ENCODE assay signal across 8 cellular contexts in genomic region chr21:26405735-26406361, GRCh38.
DNase-seq lines count a peak whose midpoint lies in the region; ATAC-seq, FAIRE-seq and TF ChIP-seq lines count a peak whose summit lies in the region.

No MANE protein-coding gene starts in this region.

- H3K27me3 ChIP-seq in ACC112 (ENCODE audit: insufficient read depth, low read length), result no peaks in the 10 kb centered on the region
- H3K27me3 ChIP-seq in body of pancreas, result no peaks in the 10 kb centered on the region

- no peak overlapping the region for H3K27ac ChIP-seq in ACC112 (ENCODE audit: low read depth, low read length)
- no peak overlapping the region for H3K27ac ChIP-seq in body of pancreas

- no peak for TF ChIP-seq POLR2A in lower leg skin (IDR thresholded peaks at IDR 0.05)
- no peak for TF ChIP-seq POLR2A in body of pancreas (IDR thresholded peaks at IDR 0.05)

- H3K36me3 ChIP-seq in ACC112 (ENCODE audit: insufficient read depth, low read length) (no peaks in the 10 kb centered on the region), body of pancreas (replicated peaks in 1 of 2; ENCODE audit: insufficient read depth in 1 of 2, low read depth in 2 of 2) (no peaks in the 10 kb centered on the region)

- H3K27me3 Mint-ChIP-seq in stimulated activated naive CD8-positive, alpha-beta T cell treated with anti-CD3 and anti-CD28 coated beads, Interleukin-15, amount 100 ng/mL, for 72 hours, result no peaks in the 10 kb centered on the region

- DNase-seq in RCC 7860 (ENCODE audit: low spot score) (peak; percentile 83), fibroblast of the conjunctiva (ENCODE audit: low read depth) (peak; percentile 48), lower leg skin (ENCODE audit: low spot score in 2 of 2) (no peak), body of pancreas (no peak)
- DNase-seq in stimulated activated naive CD8-positive, alpha-beta T cell treated with anti-CD3 and anti-CD28 coated beads, Interleukin-15, amount 100 ng/mL, for 72 hours, result no peak

- peaks cover 8% of the 10 kb centered on the region for H3K4me1 Mint-ChIP-seq in stimulated activated naive CD8-positive, alpha-beta T cell treated with anti-CD3 and anti-CD28 coated beads, Interleukin-15, amount 100 ng/mL, for 72 hours

- intact Hi-C loops in lower leg skin (cut with DNase I; ENCODE audit: low total_unique reads) (no loop called here), body of pancreas (cut with DNase I) (no loop called here)

- FAIRE-seq in RCC 7860 (lab: Jason Lieb, UNC), result peak; percentile 35

- H3K4me3 ChIP-seq in ACC112 (ENCODE audit: low read depth, low read length) (peak overlapping the region; percentile 67), lower leg skin (ENCODE audit: low read depth, poor library complexity, severe bottlenecking) (no peak overlapping the region), body of pancreas (no peak overlapping the region)

- no peaks in the 10 kb centered on the region for H3K79me2 ChIP-seq in ACC112 (ENCODE audit: control insufficient read depth, insufficient read depth, low read length, unreplicated experiment)

- H3K4me1 ChIP-seq in ACC112 (ENCODE audit: control insufficient read depth, insufficient read depth, low read length, unreplicated experiment) (peaks cover 5% of the 10 kb centered on the region), body of pancreas (no peaks in the 10 kb centered on the region)

- H2AFZ ChIP-seq in ACC112 (ENCODE audit: low read length, unreplicated experiment), result peak overlapping the region; percentile 31

- 31 to 42% methylated on average over 9 of the region's 9 CpGs for WGBS in lower leg skin, 2 donors
- 67 to 72% methylated on average over 9 of the region's 9 CpGs for WGBS in body of pancreas, 2 donors

- peaks cover 2 to 3% of the 10 kb centered on the region in 2 donors for H3K9me3 Mint-ChIP-seq in stimulated activated naive CD8-positive, alpha-beta T cell treated with anti-CD3 and anti-CD28 coated beads, Interleukin-15, amount 100 ng/mL, for 72 hours

- TF ChIP-seq CTCF in lower leg skin (IDR thresholded peaks at IDR 0.05) (no peak), body of pancreas (IDR thresholded peaks at IDR 0.05) (no peak)

- H3K27ac Mint-ChIP-seq in stimulated activated naive CD8-positive, alpha-beta T cell treated with anti-CD3 and anti-CD28 coated beads, Interleukin-15, amount 100 ng/mL, for 72 hours, result peak overlapping the region in 1 of 2 donors; percentile 73

- ATAC-seq in GM18511 (IDR thresholded peaks at IDR 0.05; ENCODE audit: unreplicated experiment), result peak; percentile 71
- ATAC-seq in stimulated activated naive CD8-positive, alpha-beta T cell treated with anti-CD3 and anti-CD28 coated beads, Interleukin-15, amount 100 ng/mL, for 72 hours, result peak; percentile 64
- ATAC-seq in body of pancreas, result no peak
- no peak for ATAC-seq in HG03457 (IDR thresholded peaks at IDR 0.05; ENCODE audit: unreplicated experiment)

- H3K9me3 ChIP-seq in body of pancreas, result no peaks in the 10 kb centered on the region

- H3K4me3 Mint-ChIP-seq in stimulated activated naive CD8-positive, alpha-beta T cell treated with anti-CD3 and anti-CD28 coated beads, Interleukin-15, amount 100 ng/mL, for 72 hours, result no peak overlapping the region

Comparison
In these comparisons a context has a peak if more than half of its experiments do, and no peak if none do; other contexts are left out.
1. ATAC-seq: peak in GM18511 (single experiment) and stimulated activated naive CD8-positive, alpha-beta T cell treated with anti-CD3 and anti-CD28 coated beads, Interleukin-15, amount 100 ng/mL, for 72 hours (single experiment); none in body of pancreas (single experiment) and HG03457 (single experiment).
2. DNase-seq: peak in RCC 7860 (single experiment) and fibroblast of the conjunctiva (single experiment); none in stimulated activated naive CD8-positive, alpha-beta T cell treated with anti-CD3 and anti-CD28 coated beads, Interleukin-15, amount 100 ng/mL, for 72 hours (0 of 2), lower leg skin (0 of 2) and body of pancreas (0 of 4).